ENCODE assay signal across 9 cellular contexts in the genomic region with DNA sequence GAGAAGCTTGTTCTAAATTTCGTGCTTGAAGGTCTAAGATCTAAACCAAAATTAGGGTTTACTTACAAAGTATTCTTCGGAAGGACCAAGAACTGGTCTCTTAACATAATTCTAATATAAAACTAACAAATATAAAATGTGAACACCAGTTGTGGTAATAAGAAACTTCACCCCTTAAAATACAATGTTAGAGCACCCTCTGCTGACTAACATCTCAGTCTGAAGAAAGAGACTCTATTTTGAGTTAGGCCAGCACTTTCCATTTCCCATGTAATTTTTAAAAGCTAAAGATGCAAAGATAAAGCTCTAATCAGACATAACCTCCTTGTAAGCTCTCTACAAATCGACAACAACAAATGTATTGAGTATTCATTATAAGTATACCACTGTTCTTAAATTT. TPM values are rescaled to one million over a fixed set of nuclear protein-coding genes. Genes with fewer than 3 reads are reported as not detected.
DNase-seq lines count a peak whose midpoint lies in the region; ATAC-seq lines count a peak whose summit lies in the region.
"Had no signal": no experiment of that assay in that cellular context is flagged by ENCODE, and none has a peak within 500 bp of the region (broad histone marks: within the 10 kb centered on the region; RNA-seq: fewer than 3 reads in every experiment).

No MANE protein-coding gene starts in this region.

- DNase-seq in ELR (ENCODE audit: low read depth): peak; percentile 73
- peak; percentile 64 for DNase-seq in M059J (ENCODE audit: low read depth)
- peak; percentile 19 for DNase-seq in cerebellum (ENCODE audit: low spot score)
- DNase-seq in myocyte (ENCODE audit: low read depth): peak; percentile 56
- DNase-seq in activated effector memory CD4-positive, alpha-beta T cell treated with anti-CD3 and anti-CD28 coated beads, Interleukin-2, amount 50 U/mL, for 16 hours: no peak
- no peak for DNase-seq in NCI-H1092 (lab: John Stamatoyannopoulos, UW)
- no peak for DNase-seq in NCI-H2107 treated with DMSO at 0.1 percent for 48 hours (lab: John Stamatoyannopoulos, UW; ENCODE audit: unreplicated experiment)
- DNase-seq in stimulated activated naive CD8-positive, alpha-beta T cell treated with anti-CD3 and anti-CD28 coated beads, Interleukin-15, Interleukin-2, amounts not matched to agents 100 U/mL and 50 U/mL, for 24 hours: no peak

- ATAC-seq in stimulated activated naive CD8-positive, alpha-beta T cell treated with anti-CD3 and anti-CD28 coated beads, Interleukin-15, Interleukin-2, amounts not matched to agents 100 U/mL and 50 U/mL, for 24 hours: no peak
- ATAC-seq: naive thymus-derived CD8-positive, alpha-beta T cell had no signal

RNA-seq across cellular contexts. Expression of a gene that starts 24.6 kb away (rescaled TPM):
- total RNA-seq in M059J (2014; rRNA removed; shearing (Covaris generic)): 79.6 and 110 TPM in 2 replicates
- total RNA-seq in cerebellum (45.8 TPM), myocyte (34.4 and 38.5 TPM in 2 replicates)
- 16.9 TPM for polyA plus RNA-seq in myocyte (2012)

RNA-seq across cellular contexts. Expression of a gene that starts 59.6 kb away (rescaled TPM):
- 18.9 and 23.7 TPM in 2 replicates for total RNA-seq in M059J (2014; rRNA removed; shearing (Covaris generic))
- 0.91 TPM for total RNA-seq in cerebellum
- total RNA-seq in myocyte: 2.2 and 5.5 TPM in 2 replicates
- polyA plus RNA-seq in myocyte (2012): 0.64 TPM

Comparison
In these comparisons a context has a peak if more than half of its experiments do, and no peak if none do; other contexts are left out.
1. DNase-seq: peak in ELR (single experiment), M059J (single experiment), cerebellum (single experiment) and myocyte (single experiment); none in activated effector memory CD4-positive, alpha-beta T cell treated with anti-CD3 and anti-CD28 coated beads, Interleukin-2, amount 50 U/mL, for 16 hours (single experiment), NCI-H1092 (single experiment), NCI-H2107 treated with DMSO at 0.1 percent for 48 hours (single experiment) and stimulated activated naive CD8-positive, alpha-beta T cell treated with anti-CD3 and anti-CD28 coated beads, Interleukin-15, Interleukin-2, amounts not matched to agents 100 U/mL and 50 U/mL, for 24 hours (single experiment).